ENCODE assay signal across 8 cellular contexts in the genomic region with DNA sequence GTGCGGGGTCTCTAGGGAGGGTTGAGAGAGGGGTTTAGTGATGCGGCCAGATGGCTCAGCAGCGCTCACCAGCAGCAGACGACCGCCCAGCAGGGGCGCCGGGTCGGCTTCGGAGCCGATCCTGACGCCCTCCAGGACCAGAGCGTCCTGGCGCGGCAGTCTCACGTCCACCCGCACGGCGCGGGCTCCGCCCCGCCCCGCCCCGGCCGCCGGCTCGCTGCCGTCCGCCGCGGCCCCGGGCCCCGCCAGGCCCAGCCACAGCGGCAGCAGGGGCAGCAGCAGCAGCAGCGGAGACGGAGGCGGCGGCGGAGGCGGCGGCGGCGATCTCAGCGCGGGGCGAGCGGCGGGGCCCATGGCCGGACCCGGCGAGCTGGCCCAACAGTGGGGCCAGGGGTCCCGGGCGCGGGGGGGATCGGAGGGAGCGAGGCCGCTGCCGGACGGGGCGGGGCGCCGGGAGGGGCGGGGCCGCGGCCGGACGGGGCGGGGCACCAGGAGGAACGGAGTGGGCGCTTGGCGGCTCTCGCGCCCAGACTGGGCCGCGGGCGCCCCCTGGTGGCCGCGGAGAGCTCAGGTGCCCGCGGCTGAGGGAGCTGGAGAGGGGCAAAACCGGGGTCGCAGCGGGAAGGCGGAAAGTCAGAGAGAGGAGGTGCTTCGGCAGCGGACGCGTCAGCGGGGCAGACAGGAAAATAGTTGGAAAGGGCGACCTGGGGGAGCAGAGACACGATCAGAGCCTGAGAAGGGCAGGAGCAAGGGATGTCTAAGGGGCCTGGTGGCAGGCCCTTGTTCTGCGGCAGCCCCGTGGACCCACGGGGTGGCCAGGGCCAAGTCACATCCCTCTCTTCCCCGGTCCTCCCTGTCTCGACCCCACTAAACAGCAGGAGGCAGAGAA.
A peak's percentile ranks its signal among the peaks of the same experiment; 100 is the strongest.
DNase-seq lines count a peak whose midpoint lies in the region; ATAC-seq and TF ChIP-seq lines count a peak whose summit lies in the region.

A gene (minus strand): TSS at position 452 of the 889 bp plus-strand sequence. CDS start 98 bp downstream, at position 354.

- peak within 1 kb of the TSS; percentile 73 for H3K4me3 ChIP-seq in AG04449 (ENCODE audit: low read depth, low read length)
- peak within 1 kb of the TSS; percentile 32 for H3K4me3 ChIP-seq in effector memory CD4-positive, alpha-beta T cell (ENCODE audit: insufficient read depth, low read depth, low read length, poor library complexity, severe bottlenecking)

- POLR2A ChIA-PET in AG04449 (lab: Yijun Ruan, JAX), result interaction anchor here (0.6 to 1.0 kb wide), 2 partner anchors 36 to 98 kb away, joined by 4 to 6 read pairs; a partner anchor contains a TSS

- H3K9me3 ChIP-seq in effector memory CD4-positive, alpha-beta T cell (ENCODE audit: control insufficient read depth, low read length), result no peaks in the 10 kb centered on the region

- CTCF ChIA-PET in AG04449 (lab: Yijun Ruan, JAX), result interaction anchor here (0.6 to 17.2 kb wide), 39 partner anchors 8 to 285 kb away, joined by 3 to 235 read pairs (median 4); a partner anchor contains a TSS

- no peak within 1 kb of the TSS for H3K27ac ChIP-seq in effector memory CD4-positive, alpha-beta T cell (ENCODE audit: insufficient read depth, low read length, poor library complexity, severe bottlenecking)

- peak within 1 kb of the TSS; percentile 87 for H3K27ac Mint-ChIP-seq in memory B cell

- no peaks in the 10 kb centered on the region for H3K27me3 ChIP-seq in effector memory CD4-positive, alpha-beta T cell (replicated peaks; ENCODE audit: control insufficient read depth, insufficient read depth, low read length, poor library complexity, severe bottlenecking)

- H3K36me3 Mint-ChIP-seq in memory B cell, result no peaks in the 10 kb centered on the region

- H3K9me3 Mint-ChIP-seq in memory B cell, result no peaks in the 10 kb centered on the region

- peak; percentile 91 for TF ChIP-seq CTCF in AG04449 (IDR thresholded peaks at IDR 0.05; ENCODE audit: insufficient read depth, low read length, missing control alignments)

- H3K4me1 Mint-ChIP-seq in memory B cell, result peaks cover 21% of the 10 kb centered on the region

- peaks cover 2% of the 10 kb centered on the region for H3K27me3 Mint-ChIP-seq in memory B cell

- no peak for DNase-seq in AG04449 (ENCODE audit: low read depth, low spot score)
- DNase-seq in NCI-H774 (lab: John Stamatoyannopoulos, UW), result peak; percentile 44
- DNase-seq in activated CD8-positive, alpha-beta memory T cell treated with anti-CD3 and anti-CD28 coated beads for 24 hours, result peak; percentile 93
- peak; percentile 62 to 73 (median 71) for DNase-seq in effector memory CD4-positive, alpha-beta T cell
- DNase-seq in memory B cell (ENCODE audit: low spot score in 2 of 2), result peak; percentile 87 to 88
- DNase-seq in stimulated activated CD8-positive, alpha-beta memory T cell treated with anti-CD3 and anti-CD28 coated beads, Interleukin-12 subunit alpha, Interleukin-12 subunit beta, amount 100 ng/mL, for 1 hour (ENCODE audit: low read depth), result peak; percentile 57

- ATAC-seq in GM18868 (IDR thresholded peaks at IDR 0.05; ENCODE audit: unreplicated experiment), result peak; percentile 65
- ATAC-seq in HG03159 (IDR thresholded peaks at IDR 0.05; ENCODE audit: unreplicated experiment), result peak; percentile 58
- peak; percentile 84 for ATAC-seq in memory B cell (ENCODE audit: low read depth)

- no peaks in the 10 kb centered on the region for H3K36me3 ChIP-seq in effector memory CD4-positive, alpha-beta T cell (ENCODE audit: control insufficient read depth, insufficient read depth, low read length)

- H3K4me3 Mint-ChIP-seq in memory B cell, result peak within 1 kb of the TSS; percentile 89

- peaks cover 8% of the 10 kb centered on the region for H3K4me1 ChIP-seq in effector memory CD4-positive, alpha-beta T cell (ENCODE audit: control insufficient read depth, insufficient read depth, low read length, poor library complexity, severe bottlenecking)
